Comparison of ENCODE assay signal across 23 cellular contexts in the genomic region with DNA sequence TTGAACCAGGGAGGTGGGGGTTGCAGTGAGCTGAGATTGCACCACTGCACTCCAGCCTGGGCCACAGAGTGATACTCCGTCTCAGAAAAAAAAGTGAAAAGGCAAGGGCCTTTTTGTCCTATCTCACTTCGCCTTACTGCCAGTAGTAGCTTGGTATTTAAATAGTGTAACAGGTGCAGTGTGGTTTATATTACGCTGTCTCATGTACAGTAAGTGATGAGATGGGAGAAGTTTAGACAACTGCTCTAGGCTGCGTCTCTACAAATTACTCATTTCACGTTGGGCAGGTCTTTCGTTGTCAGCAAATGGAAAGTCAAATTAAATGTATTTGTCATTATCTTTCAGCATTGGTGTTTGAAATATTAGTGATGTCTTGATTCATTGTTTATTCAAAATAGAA. TPM values are rescaled to one million over a fixed set of nuclear protein-coding genes. Genes with fewer than 3 reads are reported as not detected.
DNase-seq lines count a peak whose midpoint lies in the region; ATAC-seq and TF ChIP-seq lines count a peak whose summit lies in the region.
"Had no signal": no experiment of that assay in that cellular context is flagged by ENCODE, and none has a peak within 500 bp of the region (broad histone marks: within the 10 kb centered on the region; RNA-seq: fewer than 3 reads in every experiment).

No MANE protein-coding gene starts in this region.

- no peaks in the 10 kb centered on the region for H3K36me3 ChIP-seq in right atrium auricular region
- H3K36me3 ChIP-seq: cardiac muscle cell, colonic mucosa had no signal

- peak; percentile 18 for DNase-seq in DMS 273 (lab: John Stamatoyannopoulos, UW; ENCODE audit: unreplicated experiment)
- no peak for DNase-seq in DMS 273 treated with DMSO at 0.1 percent for 48 hours (lab: John Stamatoyannopoulos, UW)
- peak; percentile 86 for DNase-seq in myocyte (ENCODE audit: low read depth)
- no peak for DNase-seq in iPS-NIHi11 (ENCODE audit: low spot score)
- no peak for DNase-seq in RPMI8226
- DNase-seq in right atrium auricular region (ENCODE audit: low spot score): no peak
- DNase-seq: activated CD4-positive, alpha-beta T cell treated with anti-CD3 and anti-CD28 coated beads, Interleukin-2, amount 50 U/mL, for 1 hour; activated CD8-positive, alpha-beta memory T cell treated with anti-CD3 and anti-CD28 coated beads, Interleukin-2, amount 10 ng/mL, durations not matched to agents 7 days and 5 days; aorta; colonic mucosa; effector CD8-positive, alpha-beta T cell; GM23248; HFFc6; midbrain; natural killer cell; NCI-H2081; occipital lobe had no signal

- no peaks in the 10 kb centered on the region for H3K27me3 ChIP-seq in right atrium auricular region
- H3K27me3 ChIP-seq: cardiac muscle cell, colonic mucosa had no signal

- TF ChIP-seq CTCF in right atrium auricular region (IDR thresholded peaks at IDR 0.05): no peak

- H3K9me3 ChIP-seq in right atrium auricular region: no peaks in the 10 kb centered on the region
- H3K9me3 ChIP-seq: colonic mucosa had no signal

- no peak overlapping the region for H3K27ac ChIP-seq in right atrium auricular region
- H3K27ac ChIP-seq: 22Rv1, C4-2B, colonic mucosa, GM23248 had no signal

- peak; percentile 62 for ATAC-seq in GM19395 (IDR thresholded peaks at IDR 0.05; ENCODE audit: unreplicated experiment)
- ATAC-seq in HG03095 (IDR thresholded peaks at IDR 0.05; ENCODE audit: unreplicated experiment): peak; percentile 87
- ATAC-seq: activated CD8-positive, alpha-beta memory T cell treated with anti-CD3 and anti-CD28 coated beads, Interleukin-2, amount 10 ng/mL, durations not matched to agents 7 days and 5 days; natural killer cell had no signal

- H3K4me1 ChIP-seq in right atrium auricular region: peaks cover 0 to 12% of the 10 kb centered on the region in 2 donors

- no peak overlapping the region for H3K4me3 ChIP-seq in right atrium auricular region
- H3K4me3 ChIP-seq: cardiac muscle cell, colonic mucosa, GM23248, skin epidermis had no signal

RNA-seq across cellular contexts. Expression of a gene that starts 15.5 kb away (rescaled TPM):
- total RNA-seq in myocyte: 8.3 and 12.4 TPM in 2 replicates
- polyA plus RNA-seq in myocyte (2012): 24.2 TPM
- 10 to 100 TPM in 1 of 2 donors, 1 to 10 TPM in 1; 9.4 to 16.5 TPM for total RNA-seq in right atrium auricular region

Comparison
In these comparisons a context has a peak if more than half of its experiments do, and no peak if none do; other contexts are left out.
1. DNase-seq: peak in DMS 273 (single experiment) and myocyte (single experiment); none in DMS 273 treated with DMSO at 0.1 percent for 48 hours (single experiment), iPS-NIHi11 (single experiment), RPMI8226 (single experiment) and right atrium auricular region (single experiment).